ENCODE assay signal across 2 cellular contexts in the genomic region with DNA sequence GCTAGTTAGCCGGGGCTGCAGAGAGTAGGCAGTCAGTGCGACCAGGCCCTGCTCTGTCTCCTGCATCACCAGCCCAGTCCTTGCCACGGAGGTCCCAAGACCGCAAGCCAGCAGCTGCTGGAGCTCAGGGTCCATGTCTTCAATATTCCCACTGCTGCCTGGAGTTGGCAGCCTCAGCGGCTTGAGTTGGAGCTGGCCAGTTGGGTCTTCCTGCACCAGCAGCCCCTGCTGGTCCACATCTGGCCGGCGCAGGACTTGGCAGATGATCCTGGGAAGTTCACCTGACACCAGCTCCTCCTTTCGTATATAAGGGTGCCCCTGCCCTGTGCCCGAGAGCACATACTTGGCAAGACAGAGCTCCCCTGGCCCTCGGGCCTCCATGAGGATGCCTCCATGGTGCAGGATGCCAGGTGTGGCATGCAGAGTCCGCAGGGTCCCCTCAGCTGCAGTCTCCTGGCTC.
TF ChIP-seq lines count a peak whose summit lies in the region.

No MANE protein-coding gene starts in this region.

TF ChIP-seq in A549, 52 proteins besides CTCF, POLR2A, EP300 and RAD21:
- no peak for TF ChIP-seq MYC (IDR thresholded peaks at IDR 0.05; ENCODE audit: borderline replicate concordance, low read length)
- no peak for TF ChIP-seq CHD4 (IDR thresholded peaks at IDR 0.05; ENCODE audit: borderline replicate concordance)
- TF ChIP-seq CEBPB (IDR thresholded peaks at IDR 0.05): no peak
- TF ChIP-seq RNF2 (IDR thresholded peaks at IDR 0.05; ENCODE audit: borderline replicate concordance, low read depth): no peak
- TF ChIP-seq, protein P1, sequence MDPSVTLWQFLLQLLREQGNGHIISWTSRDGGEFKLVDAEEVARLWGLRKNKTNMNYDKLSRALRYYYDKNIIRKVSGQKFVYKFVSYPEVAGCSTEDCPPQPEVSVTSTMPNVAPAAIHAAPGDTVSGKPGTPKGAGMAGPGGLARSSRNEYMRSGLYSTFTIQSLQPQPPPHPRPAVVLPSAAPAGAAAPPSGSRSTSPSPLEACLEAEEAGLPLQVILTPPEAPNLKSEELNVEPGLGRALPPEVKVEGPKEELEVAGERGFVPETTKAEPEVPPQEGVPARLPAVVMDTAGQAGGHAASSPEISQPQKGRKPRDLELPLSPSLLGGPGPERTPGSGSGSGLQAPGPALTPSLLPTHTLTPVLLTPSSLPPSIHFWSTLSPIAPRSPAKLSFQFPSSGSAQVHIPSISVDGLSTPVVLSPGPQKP (IDR thresholded peaks at IDR 0.05; ENCODE audit: low read depth, low read length): no peak
- no peak for TF ChIP-seq RFX5 (IDR thresholded peaks at IDR 0.05)
- no peak for TF ChIP-seq ZSCAN20 (CRISPR knock-in tag; IDR thresholded peaks at IDR 0.05)
- no peak for TF ChIP-seq CBX8 (IDR thresholded peaks at IDR 0.05)
- no peak for TF ChIP-seq NFE2L2 (conservative IDR thresholded peaks at IDR 0.05; ENCODE audit: low read length)
- TF ChIP-seq, protein P2, sequence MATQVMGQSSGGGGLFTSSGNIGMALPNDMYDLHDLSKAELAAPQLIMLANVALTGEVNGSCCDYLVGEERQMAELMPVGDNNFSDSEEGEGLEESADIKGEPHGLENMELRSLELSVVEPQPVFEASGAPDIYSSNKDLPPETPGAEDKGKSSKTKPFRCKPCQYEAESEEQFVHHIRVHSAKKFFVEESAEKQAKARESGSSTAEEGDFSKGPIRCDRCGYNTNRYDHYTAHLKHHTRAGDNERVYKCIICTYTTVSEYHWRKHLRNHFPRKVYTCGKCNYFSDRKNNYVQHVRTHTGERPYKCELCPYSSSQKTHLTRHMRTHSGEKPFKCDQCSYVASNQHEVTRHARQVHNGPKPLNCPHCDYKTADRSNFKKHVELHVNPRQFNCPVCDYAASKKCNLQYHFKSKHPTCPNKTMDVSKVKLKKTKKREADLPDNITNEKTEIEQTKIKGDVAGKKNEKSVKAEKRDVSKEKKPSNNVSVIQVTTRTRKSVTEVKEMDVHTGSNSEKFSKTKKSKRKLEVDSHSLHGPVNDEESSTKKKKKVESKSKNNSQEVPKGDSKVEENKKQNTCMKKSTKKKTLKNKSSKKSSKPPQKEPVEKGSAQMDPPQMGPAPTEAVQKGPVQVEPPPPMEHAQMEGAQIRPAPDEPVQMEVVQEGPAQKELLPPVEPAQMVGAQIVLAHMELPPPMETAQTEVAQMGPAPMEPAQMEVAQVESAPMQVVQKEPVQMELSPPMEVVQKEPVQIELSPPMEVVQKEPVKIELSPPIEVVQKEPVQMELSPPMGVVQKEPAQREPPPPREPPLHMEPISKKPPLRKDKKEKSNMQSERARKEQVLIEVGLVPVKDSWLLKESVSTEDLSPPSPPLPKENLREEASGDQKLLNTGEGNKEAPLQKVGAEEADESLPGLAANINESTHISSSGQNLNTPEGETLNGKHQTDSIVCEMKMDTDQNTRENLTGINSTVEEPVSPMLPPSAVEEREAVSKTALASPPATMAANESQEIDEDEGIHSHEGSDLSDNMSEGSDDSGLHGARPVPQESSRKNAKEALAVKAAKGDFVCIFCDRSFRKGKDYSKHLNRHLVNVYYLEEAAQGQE (IDR thresholded peaks at IDR 0.05): no peak
- TF ChIP-seq HOXB5 (CRISPR knock-in tag; IDR thresholded peaks at IDR 0.05): no peak
- no peak for TF ChIP-seq JUN (IDR thresholded peaks at IDR 0.05)
- no peak for TF ChIP-seq PHF8 (IDR thresholded peaks at IDR 0.05; ENCODE audit: borderline replicate concordance, low read depth)
- no peak for TF ChIP-seq HOXB13 (CRISPR knock-in tag; IDR thresholded peaks at IDR 0.05; ENCODE audit: low read depth)
- TF ChIP-seq HEYL (CRISPR knock-in tag; IDR thresholded peaks at IDR 0.05): no peak
- TF ChIP-seq MAFK (IDR thresholded peaks at IDR 0.05; ENCODE audit: partially characterized antibody): no peak
- TF ChIP-seq FOSB (CRISPR knock-in tag; IDR thresholded peaks at IDR 0.05): no peak
TF ChIP-seq in A549: peak in this region for 0.

TF ChIP-seq in IMR-90, 13 proteins besides CTCF, POLR2A, EP300 and RAD21:
- TF ChIP-seq SMC3 (IDR thresholded peaks at IDR 0.05; ENCODE audit: low read depth, low read length) (no peak), CEBPB (IDR thresholded peaks at IDR 0.05; ENCODE audit: low read depth, low read length) (no peak), MAFK (IDR thresholded peaks at IDR 0.05; ENCODE audit: low read depth, low read length) (no peak), FOS (IDR thresholded peaks at IDR 0.05; ENCODE audit: low read depth, low read length) (no peak), NFE2L2 (IDR thresholded peaks at IDR 0.05; ENCODE audit: low read depth, low read length) (no peak), CHD1 (IDR thresholded peaks at IDR 0.05; ENCODE audit: low read depth, low read length) (no peak), MXI1 (IDR thresholded peaks at IDR 0.05; ENCODE audit: borderline replicate concordance, low read depth, low read length) (no peak), RCOR1 (IDR thresholded peaks at IDR 0.05; ENCODE audit: insufficient replicate concordance, low read length) (no peak), BHLHE40 (IDR thresholded peaks at IDR 0.05; ENCODE audit: low read depth, low read length) (no peak), RFX5 (IDR thresholded peaks at IDR 0.05; ENCODE audit: low read depth, low read length) (no peak), MAZ (IDR thresholded peaks at IDR 0.05; ENCODE audit: borderline replicate concordance, low read depth, low read length) (no peak)
- TF ChIP-seq, protein P1 (IDR thresholded peaks at IDR 0.05; ENCODE audit: borderline replicate concordance, low read depth, low read length): no peak
- TF ChIP-seq, protein P3, sequence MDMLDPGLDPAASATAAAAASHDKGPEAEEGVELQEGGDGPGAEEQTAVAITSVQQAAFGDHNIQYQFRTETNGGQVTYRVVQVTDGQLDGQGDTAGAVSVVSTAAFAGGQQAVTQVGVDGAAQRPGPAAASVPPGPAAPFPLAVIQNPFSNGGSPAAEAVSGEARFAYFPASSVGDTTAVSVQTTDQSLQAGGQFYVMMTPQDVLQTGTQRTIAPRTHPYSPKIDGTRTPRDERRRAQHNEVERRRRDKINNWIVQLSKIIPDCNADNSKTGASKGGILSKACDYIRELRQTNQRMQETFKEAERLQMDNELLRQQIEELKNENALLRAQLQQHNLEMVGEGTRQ (IDR thresholded peaks at IDR 0.05; ENCODE audit: low read depth, low read length): no peak
